In genomic region chr4:127782275-127783025, GRCh38 we compare ENCODE assay signal across 8 cellular contexts. TPM values are rescaled to one million over a fixed set of nuclear protein-coding genes. Genes with fewer than 3 reads are reported as not detected.
DNase-seq lines count a peak whose midpoint lies in the region; ATAC-seq, FAIRE-seq and TF ChIP-seq lines count a peak whose summit lies in the region.

Gene HSPA4L, plus strand, starts transcription at chr4:127782322. Its CDS starts 229 bp downstream, at chr4:127782551.

- H3K36me3 ChIP-seq in A673 (ENCODE audit: insufficient read depth, low read length, poor library complexity, severe bottlenecking) (no peaks in the 10 kb centered on the region), left lung (no peaks in the 10 kb centered on the region)

- DNase-seq in A673 (ENCODE audit: low spot score) (peak; percentile 56), GM18507 (ENCODE audit: extremely low spot score, insufficient read length, low read depth) (peak; percentile 26), NCI-H1694 treated with DMSO at 0.1 percent for 48 hours (lab: John Stamatoyannopoulos, UW) (peak; percentile 47), coronary artery (ENCODE audit: low spot score) (no peak), left lung (peak; percentile 62 to 83)
- peak; percentile 6 for DNase-seq in stimulated activated CD4-positive, alpha-beta T cell treated with anti-CD3 and anti-CD28 coated beads, Interleukin-4, amount 100 ng/mL, for 24 hours

- H3K27me3 ChIP-seq in A673 (replicated peaks; ENCODE audit: insufficient read depth, low read depth, low read length, poor library complexity) (peaks cover 29% of the 10 kb centered on the region), left lung (peaks cover 2 to 41% of the 10 kb centered on the region in 2 donors)

- POLR2A ChIA-PET in A673 (lab: Charles Lee; ENCODE audit: low non-redundant PET), result interaction anchor here (0.5 to 0.7 kb wide), 3 partner anchors 50 to 109 kb away, joined by 3 to 13 read pairs (median 7); no protein-coding TSS in a partner anchor

- no peak for FAIRE-seq in GM18507 (lab: Jason Lieb, UNC)

- TF ChIP-seq CTCF in A673 (conservative IDR thresholded peaks at IDR 0.05; ENCODE audit: low read depth, low read length), result peak; percentile 40; the same call in 1 of the 2 replicates
- TF ChIP-seq CTCF in VCaP (conservative IDR thresholded peaks at IDR 0.05), result peak; percentile 56
- TF ChIP-seq CTCF in coronary artery (IDR thresholded peaks at IDR 0.05), result no peak
- peak; percentile 20 to 22 for TF ChIP-seq CTCF in left lung (IDR thresholded peaks at IDR 0.05)

- BruUV-seq in A673 (replicated peaks; lab: Mats Ljungman, UMichigan), result no TSS peak

- H3K9me3 ChIP-seq in A673 (ENCODE audit: low read depth, low read length, poor library complexity, severe bottlenecking) (no peaks in the 10 kb centered on the region), left lung (no peaks in the 10 kb centered on the region)

- CTCF ChIA-PET in A673 (lab: Charles Lee), result no interaction called here

- ATAC-seq in HG02884 (IDR thresholded peaks at IDR 0.05; ENCODE audit: unreplicated experiment) (peak; percentile 33), left lung (peak; percentile 43)

- H3K27ac ChIP-seq in A673 (ENCODE audit: low read depth, low read length, poor library complexity, severe bottlenecking), result peak within 1 kb of the TSS; percentile 54
- peak within 1 kb of the TSS; percentile 64; the same call in 1 of the 2 replicates for H3K27ac ChIP-seq in VCaP
- H3K27ac ChIP-seq in coronary artery, result peak within 1 kb of the TSS; percentile 88 to 90
- peak within 1 kb of the TSS; percentile 31 to 70 for H3K27ac ChIP-seq in left lung

- H3K4me3 ChIP-seq in A673 (ENCODE audit: low read depth, low read length, poor library complexity, severe bottlenecking), result peak within 1 kb of the TSS; percentile 63
- peak within 1 kb of the TSS; percentile 87 for H3K4me3 ChIP-seq in coronary artery
- H3K4me3 ChIP-seq in left lung, result peak within 1 kb of the TSS; percentile 58 to 62

- H3K4me1 ChIP-seq in A673 (ENCODE audit: insufficient read depth, low read length, poor library complexity, severe bottlenecking) (no peaks in the 10 kb centered on the region), left lung (peaks cover 0 to 16% of the 10 kb centered on the region in 2 donors)

- intact Hi-C loops in A673 (cut with micrococcal nuclease; ENCODE audit: unreplicated experiment) (loop anchor here (5.0 to 10.0 kb wide), 2 partner anchors 100 to 272 kb away; partner anchors contain the start of gene PLK4), left lung (cut with DNase I) (no loop called here)

RNA-seq across cellular contexts. Expression of gene HSPA4L, which starts in this region (rescaled TPM):
- total RNA-seq in A673 (2021) (3.8 and 4.9 TPM in 2 replicates), left lung (1 to 10 TPM; 6.1 to 8.3 TPM)
